ENCODE assay signal across 9 cellular contexts in genomic region chr7:115297651-115298050, GRCh38.
A peak's percentile ranks its signal among the peaks of the same experiment; 100 is the strongest.
DNase-seq lines count a peak whose midpoint lies in the region; TF ChIP-seq lines count a peak whose summit lies in the region.
"Had no signal": no experiment of that assay in that cellular context is flagged by ENCODE, and none has a peak within 500 bp of the region (broad histone marks: within the 10 kb centered on the region; RNA-seq: fewer than 3 reads in every experiment).

No MANE protein-coding gene starts in this region.

- no peak for TF ChIP-seq POLR2A in erythroblast (IDR thresholded peaks at IDR 0.05; ENCODE audit: low read length)

- in situ Hi-C loops in KBM-7 (cut with MboI; ENCODE audit: low pct_unique_long_range_greater_than_20kb, low sequenced_read_pairs) = no loop called here

- no peak overlapping the region for H3K4me3 ChIP-seq in retinal pigment epithelial cell (ENCODE audit: low read length)

- peak; percentile 24 for DNase-seq in GM04503 (ENCODE audit: low read depth)
- DNase-seq in NCI-H82 (lab: John Stamatoyannopoulos, UW) = peak; percentile 67
- DNase-seq in erythroblast (lab: John Stamatoyannopoulos, UW) = peak; percentile 0 to 7
- peak; percentile 91 for DNase-seq in retinal pigment epithelial cell (ENCODE audit: low read depth)
- no peak for DNase-seq in putamen (ENCODE audit: low spot score)
- no peak for DNase-seq in central memory CD4-positive, alpha-beta T cell
- no peak for DNase-seq in KBM-7
- no peak for DNase-seq in Ammon's horn (ENCODE audit: low spot score)
- DNase-seq: activated T-cell treated with anti-CD3 and anti-CD28 coated beads, Interleukin-2, amount 50 U/mL, for 72 hours had no signal

- peak; percentile 13 for TF ChIP-seq CTCF in retinal pigment epithelial cell (conservative IDR thresholded peaks at IDR 0.05; ENCODE audit: low read depth, low read length)

Comparison
In these comparisons a context has a peak if more than half of its experiments do, and no peak if none do; other contexts are left out.
1. DNase-seq: peak in GM04503 (single experiment), NCI-H82 (single experiment), erythroblast (2 of 2) and retinal pigment epithelial cell (single experiment); none in putamen (single experiment), central memory CD4-positive, alpha-beta T cell (single experiment), KBM-7 (single experiment) and Ammon's horn (single experiment).